ENCODE assay signal across 29 cellular contexts in the genomic region with DNA sequence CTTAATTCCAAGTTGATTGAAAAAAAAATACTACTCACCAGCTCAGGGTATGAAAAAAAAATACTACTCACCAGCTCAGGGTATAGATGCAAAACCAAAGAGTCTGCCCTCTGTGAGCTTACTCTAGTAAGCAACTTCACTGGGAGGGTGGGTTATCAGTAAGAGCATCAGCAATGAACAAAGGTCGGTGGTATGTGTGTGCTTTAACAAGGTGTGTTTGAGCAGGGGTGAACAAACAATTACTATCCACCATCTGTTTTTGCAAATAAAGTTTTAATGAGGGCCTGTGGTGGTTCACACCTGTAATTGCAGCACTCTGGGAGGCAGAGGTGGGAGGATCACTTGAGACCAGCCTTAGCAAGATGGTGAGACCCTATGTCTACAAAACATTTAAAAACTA. TPM values are rescaled to one million over a fixed set of nuclear protein-coding genes. Genes with fewer than 3 reads are reported as not detected.
DNase-seq lines count a peak whose midpoint lies in the region; ATAC-seq and TF ChIP-seq lines count a peak whose summit lies in the region.
"Had no signal": no experiment of that assay in that cellular context is flagged by ENCODE, and none has a peak within 500 bp of the region (broad histone marks: within the 10 kb centered on the region; RNA-seq: fewer than 3 reads in every experiment).

No MANE protein-coding gene starts in this region.

- H3K27me3 Mint-ChIP-seq in CD4-positive, CD25-positive, alpha-beta regulatory T cell = no peaks in the 10 kb centered on the region
- H3K27me3 Mint-ChIP-seq in GM23338 (ENCODE audit: insufficient read depth, low read depth, poor library complexity) = peaks cover 5% of the 10 kb centered on the region
- H3K27me3 Mint-ChIP-seq in activated naive CD8-positive, alpha-beta T cell treated with anti-CD3 and anti-CD28 coated beads, Interleukin-2, amount 50 U/mL, for 24 hours = no peaks in the 10 kb centered on the region
- H3K27me3 Mint-ChIP-seq in memory B cell = no peaks in the 10 kb centered on the region
- H3K27me3 Mint-ChIP-seq: activated CD4-positive, alpha-beta memory T cell treated with anti-CD3 and anti-CD28 coated beads, Interleukin-2, amount 10 ng/mL, durations not matched to agents 7 days and 5 days; activated naive CD4-positive, alpha-beta T cell treated with anti-CD3 and anti-CD28 coated beads, Interleukin-2, amount 10 ng/mL, durations not matched to agents 7 days and 5 days; stimulated activated naive B cell treated with anti-CD40 and anti-IgM and Interleukin-4, amounts not matched to agents 10 μg/mL and 1 μg/mL and 100 μg/mL, for 72 hours had no signal

- no peak overlapping the region for H3K4me3 ChIP-seq in CD4-positive, CD25-positive, alpha-beta regulatory T cell (ENCODE audit: low read depth, low read length)
- no peak overlapping the region for H3K4me3 ChIP-seq in GM23338
- no peak overlapping the region for H3K4me3 ChIP-seq in effector memory CD4-positive, alpha-beta T cell (ENCODE audit: insufficient read depth, low read depth, low read length, poor library complexity, severe bottlenecking)
- H3K4me3 ChIP-seq: ascending aorta, spleen, testis had no signal

- TF ChIP-seq CTCF in GM23338 (conservative IDR thresholded peaks at IDR 0.05; ENCODE audit: low read depth in 2 of 2) = no peak

- H2AFZ ChIP-seq in GM23338 = no peak overlapping the region

- H3K27ac Mint-ChIP-seq in CD4-positive, CD25-positive, alpha-beta regulatory T cell = peak overlapping the region; percentile 3 to 81 (median 10)
- H3K27ac Mint-ChIP-seq in GM23338 (no peak overlapping the region), memory B cell (peak overlapping the region; percentile 63)
- H3K27ac Mint-ChIP-seq in activated naive CD8-positive, alpha-beta T cell treated with anti-CD3 and anti-CD28 coated beads, Interleukin-2, amount 50 U/mL, for 24 hours = peak overlapping the region; percentile 9
- H3K27ac Mint-ChIP-seq: activated CD4-positive, alpha-beta memory T cell treated with anti-CD3 and anti-CD28 coated beads, Interleukin-2, amount 10 ng/mL, durations not matched to agents 7 days and 5 days; activated naive CD4-positive, alpha-beta T cell treated with anti-CD3 and anti-CD28 coated beads, Interleukin-2, amount 10 ng/mL, durations not matched to agents 7 days and 5 days had no signal

- peaks cover 93% of the 10 kb centered on the region for H4K20me1 ChIP-seq in GM23338 (replicated peaks; ENCODE audit: insufficient read depth)

- DNase-seq in CD4-positive, CD25-positive, alpha-beta regulatory T cell = no peak
- DNase-seq in GM23338 (ENCODE audit: low spot score) (no peak), memory B cell (ENCODE audit: low spot score in 2 of 2) (no peak), EL (no peak), cortex of kidney (lab: John Stamatoyannopoulos, UW) (no peak)
- DNase-seq in activated naive CD8-positive, alpha-beta T cell treated with anti-CD3 and anti-CD28 coated beads, Interleukin-2, amount 50 U/mL, for 24 hours = no peak
- DNase-seq in effector memory CD4-positive, alpha-beta T cell = no peak
- DNase-seq: activated CD4-positive, alpha-beta memory T cell treated with anti-CD3 and anti-CD28 coated beads, Interleukin-2, amount 10 ng/mL, durations not matched to agents 7 days and 5 days; activated naive CD4-positive, alpha-beta T cell treated with anti-CD3 and anti-CD28 coated beads, Interleukin-2, amount 10 ng/mL, durations not matched to agents 7 days and 5 days; C1 segment of cervical spinal cord; cerebellar nuclear complex; KG1; mammary epithelial cell; NCI-H1694; NCI-H2171 treated with DMSO at 0.1 percent for 48 hours; NCI-H526; spleen; stimulated activated CD4-positive, alpha-beta T cell treated with anti-CD3 and anti-CD28 coated beads, Interleukin-2, amount 100 ng/mL, for 48 hours; stimulated activated naive B cell treated with anti-CD40 and anti-IgM and Interleukin-4, amounts not matched to agents 10 μg/mL and 1 μg/mL and 100 μg/mL, for 72 hours; testis had no signal

- H3K4me1 Mint-ChIP-seq in CD4-positive, CD25-positive, alpha-beta regulatory T cell = peaks cover 42 to 78% (median 55%) of the 10 kb centered on the region in 4 donors
- H3K4me1 Mint-ChIP-seq in GM23338 (peaks cover 28% of the 10 kb centered on the region), memory B cell (peaks cover 32% of the 10 kb centered on the region)
- H3K4me1 Mint-ChIP-seq in activated naive CD8-positive, alpha-beta T cell treated with anti-CD3 and anti-CD28 coated beads, Interleukin-2, amount 50 U/mL, for 24 hours = peaks cover 52% of the 10 kb centered on the region

- H3K79me2 ChIP-seq in GM23338 (replicated peaks; ENCODE audit: insufficient read depth) = peaks cover 100% of the 10 kb centered on the region

- no peaks in the 10 kb centered on the region for H3K9me2 ChIP-seq in GM23338 (ENCODE audit: insufficient read depth)

- ATAC-seq in CD4-positive, CD25-positive, alpha-beta regulatory T cell (ENCODE audit: low read depth in 2 of 2) = no peak
- ATAC-seq in GM23338 (no peak), memory B cell (ENCODE audit: low read depth) (no peak), HG02970 (IDR thresholded peaks at IDR 0.05; ENCODE audit: low FRiP score, unreplicated experiment) (no peak)
- ATAC-seq in activated naive CD8-positive, alpha-beta T cell treated with anti-CD3 and anti-CD28 coated beads, Interleukin-2, amount 50 U/mL, for 24 hours = no peak
- ATAC-seq: activated CD4-positive, CD25-positive, alpha-beta regulatory T cell treated with anti-CD3 and anti-CD28 coated beads, Interleukin-2, amount 50 U/mL, for 24 hours; HCT116; stimulated activated naive B cell treated with anti-CD40 and anti-IgM and Interleukin-4, amounts not matched to agents 10 μg/mL and 1 μg/mL and 100 μg/mL, for 72 hours had no signal

- peaks cover 52% of the 10 kb centered on the region for H3K36me3 ChIP-seq in CD4-positive, CD25-positive, alpha-beta regulatory T cell (ENCODE audit: control insufficient read depth, insufficient read depth, low read length)
- peaks cover 19% of the 10 kb centered on the region; the same call in 1 of the 2 replicates for H3K36me3 ChIP-seq in GM23338 (ENCODE audit: insufficient read depth)
- H3K36me3 ChIP-seq in effector memory CD4-positive, alpha-beta T cell (ENCODE audit: control insufficient read depth, insufficient read depth, low read length) = peaks cover 17% of the 10 kb centered on the region

- peaks cover 21% of the 10 kb centered on the region for H3F3A ChIP-seq in GM23338 (replicated peaks; ENCODE audit: low read depth)

- H3K36me3 Mint-ChIP-seq in CD4-positive, CD25-positive, alpha-beta regulatory T cell = peaks cover 39% of the 10 kb centered on the region
- H3K36me3 Mint-ChIP-seq in GM23338 (ENCODE audit: low read depth) (peaks cover 80% of the 10 kb centered on the region), memory B cell (peaks cover 25% of the 10 kb centered on the region)
- peaks cover 66% of the 10 kb centered on the region for H3K36me3 Mint-ChIP-seq in activated naive CD8-positive, alpha-beta T cell treated with anti-CD3 and anti-CD28 coated beads, Interleukin-2, amount 50 U/mL, for 24 hours (ENCODE audit: low read depth)

- H3K9me3 Mint-ChIP-seq in CD4-positive, CD25-positive, alpha-beta regulatory T cell = peaks cover 0 to 10% (median 3%) of the 10 kb centered on the region in 7 donors
- no peaks in the 10 kb centered on the region for H3K9me3 Mint-ChIP-seq in GM23338
- H3K9me3 Mint-ChIP-seq in activated naive CD8-positive, alpha-beta T cell treated with anti-CD3 and anti-CD28 coated beads, Interleukin-2, amount 50 U/mL, for 24 hours = peaks cover 5% of the 10 kb centered on the region
- H3K9me3 Mint-ChIP-seq in memory B cell = no peaks in the 10 kb centered on the region
- H3K9me3 Mint-ChIP-seq: stimulated activated naive B cell treated with anti-CD40 and anti-IgM and Interleukin-4, amounts not matched to agents 10 μg/mL and 1 μg/mL and 100 μg/mL, for 72 hours had no signal

- H3K9me3 ChIP-seq in CD4-positive, CD25-positive, alpha-beta regulatory T cell (ENCODE audit: control insufficient read depth in 2 of 2, low read length in 2 of 2) = peaks cover 4 to 8% of the 10 kb centered on the region in 2 experiments
- H3K9me3 ChIP-seq in effector memory CD4-positive, alpha-beta T cell (ENCODE audit: control insufficient read depth, low read length) = no peaks in the 10 kb centered on the region
- H3K9me3 ChIP-seq: ascending aorta, testis had no signal

- no peak overlapping the region for H3K4me2 ChIP-seq in GM23338

- no peak overlapping the region for H3K27ac ChIP-seq in CD4-positive, CD25-positive, alpha-beta regulatory T cell (ENCODE audit: insufficient read depth, low read length, poor library complexity, severe bottlenecking)
- peak overlapping the region; percentile 78 for H3K27ac ChIP-seq in GM23338 (ENCODE audit: low read depth)
- no peak overlapping the region for H3K27ac ChIP-seq in effector memory CD4-positive, alpha-beta T cell (ENCODE audit: insufficient read depth, low read length, poor library complexity, severe bottlenecking)
- H3K27ac ChIP-seq: ascending aorta, epithelial cell of prostate, spleen, testis had no signal

- no peaks in the 10 kb centered on the region for H3K27me3 ChIP-seq in CD4-positive, CD25-positive, alpha-beta regulatory T cell (ENCODE audit: control insufficient read depth, insufficient read depth, low read length)
- no peaks in the 10 kb centered on the region for H3K27me3 ChIP-seq in GM23338 (ENCODE audit: insufficient read depth)
- H3K27me3 ChIP-seq in effector memory CD4-positive, alpha-beta T cell (replicated peaks; ENCODE audit: control insufficient read depth, insufficient read depth, low read length, poor library complexity, severe bottlenecking) = no peaks in the 10 kb centered on the region
- H3K27me3 ChIP-seq: ascending aorta, spleen, testis had no signal

- H3K4me1 ChIP-seq in CD4-positive, CD25-positive, alpha-beta regulatory T cell (ENCODE audit: control insufficient read depth, insufficient read depth, low read length, poor library complexity, severe bottlenecking) = peaks cover 30% of the 10 kb centered on the region
- peaks cover 6% of the 10 kb centered on the region; the same call in 1 of the 2 replicates for H3K4me1 ChIP-seq in GM23338 (ENCODE audit: insufficient read depth)
- peaks cover 5% of the 10 kb centered on the region for H3K4me1 ChIP-seq in effector memory CD4-positive, alpha-beta T cell (ENCODE audit: control insufficient read depth, insufficient read depth, low read length, poor library complexity, severe bottlenecking)

- peak overlapping the region in 3 of 4 donors; percentile 6 to 33 (median 32) for H3K4me3 Mint-ChIP-seq in CD4-positive, CD25-positive, alpha-beta regulatory T cell
- H3K4me3 Mint-ChIP-seq in GM23338 (no peak overlapping the region), memory B cell (no peak overlapping the region)
- no peak overlapping the region for H3K4me3 Mint-ChIP-seq in activated naive CD8-positive, alpha-beta T cell treated with anti-CD3 and anti-CD28 coated beads, Interleukin-2, amount 50 U/mL, for 24 hours
- H3K4me3 Mint-ChIP-seq: activated CD4-positive, alpha-beta memory T cell treated with anti-CD3 and anti-CD28 coated beads, Interleukin-2, amount 10 ng/mL, durations not matched to agents 7 days and 5 days; activated naive CD4-positive, alpha-beta T cell treated with anti-CD3 and anti-CD28 coated beads, Interleukin-2, amount 10 ng/mL, durations not matched to agents 7 days and 5 days; stimulated activated naive B cell treated with anti-CD40 and anti-IgM and Interleukin-4, amounts not matched to agents 10 μg/mL and 1 μg/mL and 100 μg/mL, for 72 hours had no signal

RNA-seq across cellular contexts. Expression of a gene that starts 20.0 kb away (rescaled TPM):
- 80.6 TPM for total RNA-seq in CD4-positive, CD25-positive, alpha-beta regulatory T cell
- 1 to 10 TPM; 6.4 to 9.1 (median 7.8) TPM for polyA plus RNA-seq in CD4-positive, CD25-positive, alpha-beta regulatory T cell
- total RNA-seq in GM23338 (2014; rRNA removed; shearing (Covaris generic)) = 86.2 and 88.5 TPM in 2 replicates
- polyA plus RNA-seq in GM23338 (2016; fragmentation: Nextera tagmentation; extraction: Ambion mirVana) = 20.4 and 22.2 TPM in 2 replicates

RNA-seq across cellular contexts. Expression of a gene that starts 27.3 kb away (rescaled TPM):
- total RNA-seq in CD4-positive, CD25-positive, alpha-beta regulatory T cell = not detected
- not detected for polyA plus RNA-seq in CD4-positive, CD25-positive, alpha-beta regulatory T cell
- not detected in 2 replicates for total RNA-seq in GM23338 (2014; rRNA removed; shearing (Covaris generic))
- polyA plus RNA-seq in GM23338 (2016; fragmentation: Nextera tagmentation; extraction: Ambion mirVana) = not detected in 2 replicates
- total RNA-seq: activated CD4-positive, alpha-beta memory T cell treated with anti-CD3 and anti-CD28 coated beads, Interleukin-2, amount 10 ng/mL, durations not matched to agents 7 days and 5 days; ascending aorta; kidney epithelial cell; mammary epithelial cell; myocyte; omental fat pad; renal cortical epithelial cell; spleen; testis had no signal
- polyA plus RNA-seq: mammary epithelial cell, spleen had no signal

Comparison
In these comparisons a context has a peak if more than half of its experiments do, and no peak if none do; other contexts are left out.
1. H3K4me3 Mint-ChIP-seq: peak in CD4-positive, CD25-positive, alpha-beta regulatory T cell (3 of 4); none in GM23338 (single experiment), activated naive CD8-positive, alpha-beta T cell treated with anti-CD3 and anti-CD28 coated beads, Interleukin-2, amount 50 U/mL, for 24 hours (single experiment) and memory B cell (single experiment).